In the genomic region with DNA sequence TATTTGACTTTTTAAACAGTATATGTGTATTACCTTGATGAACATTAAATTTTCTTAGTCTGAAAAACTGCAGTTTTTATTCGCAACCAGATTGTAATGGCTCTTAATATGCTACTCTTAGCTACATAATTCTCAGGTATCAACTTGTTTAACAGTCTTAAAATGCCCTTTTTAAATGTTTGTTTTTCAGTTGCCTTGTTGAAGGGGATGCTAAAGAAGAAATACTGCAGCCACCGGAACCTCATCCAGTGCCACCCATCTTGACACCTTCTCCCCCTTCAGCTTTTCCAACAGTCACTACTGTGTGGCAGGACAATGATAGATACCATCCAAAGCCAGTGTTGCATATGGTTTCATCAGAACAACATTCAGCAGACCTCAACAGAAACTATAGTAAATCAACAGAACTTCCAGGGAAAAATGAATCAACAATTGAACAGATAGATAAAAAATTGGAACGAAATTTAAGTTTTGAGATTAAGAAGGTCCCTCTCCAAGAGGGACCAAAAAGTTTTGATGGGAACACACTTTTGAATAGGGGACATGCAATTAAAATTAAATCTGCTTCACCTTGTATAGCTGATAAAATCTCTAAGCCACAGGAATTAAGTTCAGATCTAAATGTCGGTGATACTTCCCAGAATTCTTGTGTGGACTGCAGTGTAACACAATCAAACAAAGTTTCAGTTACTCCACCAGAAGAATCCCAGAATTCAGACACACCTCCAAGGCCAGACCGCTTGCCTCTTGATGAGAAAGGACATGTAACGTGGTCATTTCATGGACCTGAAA, we compare ENCODE assay signal across 1 cellular context.
TF ChIP-seq lines count a peak whose summit lies in the region.

No MANE protein-coding gene starts in this region.

TF ChIP-seq in K562, 482 proteins besides CTCF, POLR2A, EP300 and RAD21 (continued from another document and continues in another):
- TF ChIP-seq, protein P1, sequence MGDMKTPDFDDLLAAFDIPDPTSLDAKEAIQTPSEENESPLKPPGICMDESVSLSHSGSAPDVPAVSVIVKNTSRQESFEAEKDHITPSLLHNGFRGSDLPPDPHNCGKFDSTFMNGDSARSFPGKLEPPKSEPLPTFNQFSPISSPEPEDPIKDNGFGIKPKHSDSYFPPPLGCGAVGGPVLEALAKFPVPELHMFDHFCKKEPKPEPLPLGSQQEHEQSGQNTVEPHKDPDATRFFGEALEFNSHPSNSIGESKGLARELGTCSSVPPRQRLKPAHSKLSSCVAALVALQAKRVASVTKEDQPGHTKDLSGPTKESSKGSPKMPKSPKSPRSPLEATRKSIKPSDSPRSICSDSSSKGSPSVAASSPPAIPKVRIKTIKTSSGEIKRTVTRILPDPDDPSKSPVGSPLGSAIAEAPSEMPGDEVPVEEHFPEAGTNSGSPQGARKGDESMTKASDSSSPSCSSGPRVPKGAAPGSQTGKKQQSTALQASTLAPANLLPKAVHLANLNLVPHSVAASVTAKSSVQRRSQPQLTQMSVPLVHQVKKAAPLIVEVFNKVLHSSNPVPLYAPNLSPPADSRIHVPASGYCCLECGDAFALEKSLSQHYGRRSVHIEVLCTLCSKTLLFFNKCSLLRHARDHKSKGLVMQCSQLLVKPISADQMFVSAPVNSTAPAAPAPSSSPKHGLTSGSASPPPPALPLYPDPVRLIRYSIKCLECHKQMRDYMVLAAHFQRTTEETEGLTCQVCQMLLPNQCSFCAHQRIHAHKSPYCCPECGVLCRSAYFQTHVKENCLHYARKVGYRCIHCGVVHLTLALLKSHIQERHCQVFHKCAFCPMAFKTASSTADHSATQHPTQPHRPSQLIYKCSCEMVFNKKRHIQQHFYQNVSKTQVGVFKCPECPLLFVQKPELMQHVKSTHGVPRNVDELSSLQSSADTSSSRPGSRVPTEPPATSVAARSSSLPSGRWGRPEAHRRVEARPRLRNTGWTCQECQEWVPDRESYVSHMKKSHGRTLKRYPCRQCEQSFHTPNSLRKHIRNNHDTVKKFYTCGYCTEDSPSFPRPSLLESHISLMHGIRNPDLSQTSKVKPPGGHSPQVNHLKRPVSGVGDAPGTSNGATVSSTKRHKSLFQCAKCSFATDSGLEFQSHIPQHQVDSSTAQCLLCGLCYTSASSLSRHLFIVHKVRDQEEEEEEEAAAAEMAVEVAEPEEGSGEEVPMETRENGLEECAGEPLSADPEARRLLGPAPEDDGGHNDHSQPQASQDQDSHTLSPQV (IDR thresholded peaks at IDR 0.05), result no peak; the same call in 1 of the 2 replicates
- TF ChIP-seq DMBX1 (CRISPR knock-in tag; IDR thresholded peaks at IDR 0.05; ENCODE audit: borderline replicate concordance) (no peak), XRCC3 (IDR thresholded peaks at IDR 0.05) (no peak), MIER1 (IDR thresholded peaks at IDR 0.05; ENCODE audit: low read depth) (no peak), ZBTB43 (CRISPR knock-in tag; IDR thresholded peaks at IDR 0.05) (no peak), PKNOX1 (IDR thresholded peaks at IDR 0.05) (peak; percentile 36; the same call in 1 of the 2 replicates), CCAR2 (IDR thresholded peaks at IDR 0.05; ENCODE audit: low read depth, low read length) (no peak), NR2C1 (IDR thresholded peaks at IDR 0.05) (no peak), NR2C1 (tag; IDR thresholded peaks at IDR 0.05) (peak; percentile 30; the same call in 1 of the 2 replicates), MECOM (CRISPR knock-in tag; IDR thresholded peaks at IDR 0.05) (0 out of 2 replicates have a peak, but pooled peaks have one; percentile 4), SRSF1 (IDR thresholded peaks at IDR 0.05; ENCODE audit: low read depth, low read length) (no peak), ZNF431 (CRISPR knock-in tag; IDR thresholded peaks at IDR 0.05) (no peak), BRF1 (IDR thresholded peaks at IDR 0.05; ENCODE audit: borderline replicate concordance, extremely low read depth, insufficient read length) (no peak), JUND (IDR thresholded peaks at IDR 0.05; ENCODE audit: borderline replicate concordance, low read depth, low read length) (peak; percentile 34; the same call in 1 of the 2 replicates), JUND (tag; IDR thresholded peaks at IDR 0.05; ENCODE audit: borderline replicate concordance, low read depth, low read length) (no peak), ARID3A (IDR thresholded peaks at IDR 0.05; ENCODE audit: borderline replicate concordance, low read depth, low read length) (no peak), REST (CRISPR knock-in tag; IDR thresholded peaks at IDR 0.05; ENCODE audit: low read depth) (no peak), ZNF3 (CRISPR knock-in tag; IDR thresholded peaks at IDR 0.05) (no peak), ATF3 (IDR thresholded peaks at IDR 0.05) (peak; percentile 31; the same call in 1 of the 2 replicates), ATF3 (CRISPR knock-in tag; conservative IDR thresholded peaks at IDR 0.05) (no peak), RBM34 (IDR thresholded peaks at IDR 0.05; ENCODE audit: borderline replicate concordance, insufficient read depth, low read length) (no peak), ZSCAN29 (IDR thresholded peaks at IDR 0.05) (no peak), CUX1 (CRISPR knock-in tag; IDR thresholded peaks at IDR 0.05) (no peak), SP1 (CRISPR knock-in tag; IDR thresholded peaks at IDR 0.05) (no peak), SIX5 (IDR thresholded peaks at IDR 0.05; ENCODE audit: borderline replicate concordance in 1 of 2, insufficient read depth in 1 of 2, low read depth in 1 of 2, low read length in 2 of 2) (no peak), ZFX (CRISPR knock-in tag; IDR thresholded peaks at IDR 0.05) (no peak)
- TF ChIP-seq, protein P2, sequence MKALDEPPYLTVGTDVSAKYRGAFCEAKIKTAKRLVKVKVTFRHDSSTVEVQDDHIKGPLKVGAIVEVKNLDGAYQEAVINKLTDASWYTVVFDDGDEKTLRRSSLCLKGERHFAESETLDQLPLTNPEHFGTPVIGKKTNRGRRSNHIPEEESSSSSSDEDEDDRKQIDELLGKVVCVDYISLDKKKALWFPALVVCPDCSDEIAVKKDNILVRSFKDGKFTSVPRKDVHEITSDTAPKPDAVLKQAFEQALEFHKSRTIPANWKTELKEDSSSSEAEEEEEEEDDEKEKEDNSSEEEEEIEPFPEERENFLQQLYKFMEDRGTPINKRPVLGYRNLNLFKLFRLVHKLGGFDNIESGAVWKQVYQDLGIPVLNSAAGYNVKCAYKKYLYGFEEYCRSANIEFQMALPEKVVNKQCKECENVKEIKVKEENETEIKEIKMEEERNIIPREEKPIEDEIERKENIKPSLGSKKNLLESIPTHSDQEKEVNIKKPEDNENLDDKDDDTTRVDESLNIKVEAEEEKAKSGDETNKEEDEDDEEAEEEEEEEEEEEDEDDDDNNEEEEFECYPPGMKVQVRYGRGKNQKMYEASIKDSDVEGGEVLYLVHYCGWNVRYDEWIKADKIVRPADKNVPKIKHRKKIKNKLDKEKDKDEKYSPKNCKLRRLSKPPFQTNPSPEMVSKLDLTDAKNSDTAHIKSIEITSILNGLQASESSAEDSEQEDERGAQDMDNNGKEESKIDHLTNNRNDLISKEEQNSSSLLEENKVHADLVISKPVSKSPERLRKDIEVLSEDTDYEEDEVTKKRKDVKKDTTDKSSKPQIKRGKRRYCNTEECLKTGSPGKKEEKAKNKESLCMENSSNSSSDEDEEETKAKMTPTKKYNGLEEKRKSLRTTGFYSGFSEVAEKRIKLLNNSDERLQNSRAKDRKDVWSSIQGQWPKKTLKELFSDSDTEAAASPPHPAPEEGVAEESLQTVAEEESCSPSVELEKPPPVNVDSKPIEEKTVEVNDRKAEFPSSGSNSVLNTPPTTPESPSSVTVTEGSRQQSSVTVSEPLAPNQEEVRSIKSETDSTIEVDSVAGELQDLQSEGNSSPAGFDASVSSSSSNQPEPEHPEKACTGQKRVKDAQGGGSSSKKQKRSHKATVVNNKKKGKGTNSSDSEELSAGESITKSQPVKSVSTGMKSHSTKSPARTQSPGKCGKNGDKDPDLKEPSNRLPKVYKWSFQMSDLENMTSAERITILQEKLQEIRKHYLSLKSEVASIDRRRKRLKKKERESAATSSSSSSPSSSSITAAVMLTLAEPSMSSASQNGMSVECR (CRISPR knock-in tag; IDR thresholded peaks at IDR 0.05), result no peak
